Comparison of ENCODE assay signal across 8 cellular contexts in genomic region chr1:10795305-10796021, GRCh38. TPM values are rescaled to one million over a fixed set of nuclear protein-coding genes. Genes with fewer than 3 reads are reported as not detected.
A peak's percentile ranks its signal among the peaks of the same experiment; 100 is the strongest.
DNase-seq lines count a peak whose midpoint lies in the region; ATAC-seq, FAIRE-seq and TF ChIP-seq lines count a peak whose summit lies in the region.

No MANE protein-coding gene starts in this region.

- H3K79me1 ChIP-seq in mesendoderm (ENCODE audit: low read length) = no peaks in the 10 kb centered on the region

- peak overlapping the region; percentile 22 for H3K56ac ChIP-seq in mesendoderm (ENCODE audit: low read length)

- no CpG with 5 or more reads among the region's 38 CpGs for WGBS in mesendoderm (ENCODE audit: extremely low coverage, insufficient coverage, low lambda C conversion rate)

- no peak overlapping the region for H4K5ac ChIP-seq in mesendoderm (ENCODE audit: low read length)

- no peak for ATAC-seq in HG03432 (IDR thresholded peaks at IDR 0.05; ENCODE audit: unreplicated experiment)

- H3K79me2 ChIP-seq in mesendoderm (ENCODE audit: control insufficient read depth, insufficient read depth, low read length) = no peaks in the 10 kb centered on the region

- H2BK15ac ChIP-seq in mesendoderm (replicated peaks; ENCODE audit: low read depth) = no peak overlapping the region

- no peak overlapping the region for H2AK5ac ChIP-seq in mesendoderm (ENCODE audit: low read length)

- H4K8ac ChIP-seq in mesendoderm (ENCODE audit: low read depth, low read length) = no peak overlapping the region

- no peaks in the 10 kb centered on the region for H3K36me3 ChIP-seq in bronchial epithelial cell (ENCODE audit: control insufficient read depth, insufficient read depth, low read length)
- no peaks in the 10 kb centered on the region for H3K36me3 ChIP-seq in mesendoderm (ENCODE audit: control insufficient read depth, insufficient read depth, low read length)

- no peak for FAIRE-seq in bronchial epithelial cell (lab: Jason Lieb, UNC)

- H3K4me1 ChIP-seq in mesendoderm (ENCODE audit: control insufficient read depth, low read depth, low read length) = no peaks in the 10 kb centered on the region

- H3K4ac ChIP-seq in mesendoderm (ENCODE audit: low read depth, low read length) = no peak overlapping the region

- H3K4me3 ChIP-seq in AG04449 (ENCODE audit: low read depth, low read length) = peak overlapping the region; percentile 49
- H3K4me3 ChIP-seq in bronchial epithelial cell (ENCODE audit: low read depth, low read length) = peak overlapping the region; percentile 71
- H3K4me3 ChIP-seq in mesendoderm (ENCODE audit: low read length) = no peak overlapping the region

- H3K23ac ChIP-seq in mesendoderm (ENCODE audit: low read length) = no peak overlapping the region

- CTCF ChIA-PET in AG04449 (lab: Yijun Ruan, JAX) = interaction anchor here (1.2 kb wide), 2 partner anchors 10 to 267 kb away, joined by 3 to 4 read pairs; no protein-coding TSS in a partner anchor

- no peak for DNase-seq in AG04449 (ENCODE audit: low read depth, low spot score)
- peak; percentile 53 for DNase-seq in HT-29 (ENCODE audit: low spot score)
- DNase-seq in bronchial epithelial cell (ENCODE audit: low read depth) = no peak
- no peak for DNase-seq in mesendoderm
- DNase-seq in NCI-H2196 treated with DMSO at 0.1 percent for 48 hours (lab: John Stamatoyannopoulos, UW; ENCODE audit: unreplicated experiment) = no peak
- no peak for DNase-seq in H4 (ENCODE audit: low spot score)
- no peak for DNase-seq in epidermal melanocyte (ENCODE audit: insufficient read length, low spot score)

- POLR2A ChIA-PET in AG04449 (lab: Yijun Ruan, JAX) = no interaction called here

- H2BK5ac ChIP-seq in mesendoderm (ENCODE audit: low read length) = no peak overlapping the region

- no peak overlapping the region for H2BK120ac ChIP-seq in mesendoderm (ENCODE audit: low read depth, low read length)

- H3K9ac ChIP-seq in mesendoderm (ENCODE audit: low read length) = no peak overlapping the region

- peak overlapping the region; percentile 3 for H3K4me2 ChIP-seq in mesendoderm (ENCODE audit: low read length)

- TF ChIP-seq CTCF in AG04449 (IDR thresholded peaks at IDR 0.05; ENCODE audit: insufficient read depth, low read length, missing control alignments) = no peak
- TF ChIP-seq CTCF in bronchial epithelial cell (IDR thresholded peaks at IDR 0.05; ENCODE audit: insufficient read depth, low read length, severe bottlenecking) = no peak

- H3K18ac ChIP-seq in mesendoderm (ENCODE audit: low read length) = no peak overlapping the region

- H3K27me3 ChIP-seq in bronchial epithelial cell (ENCODE audit: control insufficient read depth, insufficient read depth, low read length) (no peaks in the 10 kb centered on the region), mesendoderm (ENCODE audit: insufficient read depth, low read length, poor library complexity) (peaks cover 16% of the 10 kb centered on the region)

- no peak overlapping the region for H3K27ac ChIP-seq in mesendoderm (ENCODE audit: low read depth, low read length)

RNA-seq across cellular contexts. Expression of gene CASZ1, which starts 1.0 kb away (rescaled TPM):
- total RNA-seq in HT-29 (2014; rRNA removed; shearing (Covaris generic)) = 28.6 and 39.0 TPM in 2 replicates
- 9.2 and 12.7 TPM in 2 replicates for total RNA-seq in bronchial epithelial cell
- 4.4 TPM for polyA plus RNA-seq in mesendoderm (2013, experiment 1 of 2)
- polyA plus RNA-seq in mesendoderm (2013, experiment 2 of 2) = 5.1 TPM
- total RNA-seq in H4 (2014; rRNA removed; shearing (Covaris generic)) = 0.17 TPM in 1 of 2 replicates, not detected in the other
